Comparison of ENCODE assay signal across 19 cellular contexts in the genomic region with DNA sequence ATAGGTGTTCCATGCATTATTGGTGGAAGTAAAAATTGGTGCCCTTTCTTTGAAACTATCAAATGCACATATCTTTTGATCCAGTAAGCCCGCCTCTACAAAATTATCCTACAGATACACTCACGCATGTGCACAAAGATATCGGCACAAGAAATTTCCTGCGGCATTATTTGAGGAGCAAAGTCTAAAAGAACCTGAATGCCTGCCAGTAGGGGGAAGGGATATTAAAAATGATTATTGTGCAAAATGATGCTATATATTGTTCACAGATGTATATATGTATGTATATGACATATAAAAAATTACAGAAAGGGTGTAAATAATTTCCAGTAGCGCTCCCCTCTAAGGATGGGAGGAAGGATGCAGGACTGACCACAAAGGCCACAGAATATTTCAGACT. TPM values are rescaled to one million over a fixed set of nuclear protein-coding genes. Genes with fewer than 3 reads are reported as not detected.
DNase-seq lines count a peak whose midpoint lies in the region; ATAC-seq, FAIRE-seq and TF ChIP-seq lines count a peak whose summit lies in the region.
"Had no signal": no experiment of that assay in that cellular context is flagged by ENCODE, and none has a peak within 500 bp of the region (broad histone marks: within the 10 kb centered on the region; RNA-seq: fewer than 3 reads in every experiment).

No MANE protein-coding gene starts in this region.

- peaks cover 40% of the 10 kb centered on the region for H3K4me1 ChIP-seq in Loucy (ENCODE audit: insufficient read depth, low read length, poor library complexity, severe bottlenecking)
- peaks cover 3 to 7% of the 10 kb centered on the region in 2 donors for H3K4me1 ChIP-seq in small intestine (ENCODE audit: control insufficient read depth in 2 of 2, insufficient read depth in 1 of 2, low read depth in 1 of 2, low read length in 1 of 2)
- H3K4me1 ChIP-seq: BE2C had no signal

- peaks cover 57% of the 10 kb centered on the region for H3K4me1 Mint-ChIP-seq in CD4-positive, alpha-beta T cell (ENCODE audit: low read depth)
- H3K4me1 Mint-ChIP-seq in central memory CD8-positive, alpha-beta T cell = peaks cover 58% of the 10 kb centered on the region

- no peaks in the 10 kb centered on the region for H4K20me1 ChIP-seq in Loucy (ENCODE audit: insufficient read depth, low read length, poor library complexity, severe bottlenecking)

- H3F3A ChIP-seq in Loucy (ENCODE audit: low read depth) = no peaks in the 10 kb centered on the region; the same call in 1 of the 2 replicates

- no peaks in the 10 kb centered on the region for H3K9me3 ChIP-seq in CD4-positive, alpha-beta T cell (ENCODE audit: control insufficient read depth, low read length)
- H3K9me3 ChIP-seq in Loucy (ENCODE audit: insufficient read depth, low read depth, low read length) (no peaks in the 10 kb centered on the region), small intestine (ENCODE audit: control insufficient read depth, low read depth) (no peaks in the 10 kb centered on the region)
- H3K9me3 ChIP-seq: adrenal gland, BE2C, thyroid gland had no signal

- H3K36me3 Mint-ChIP-seq in CD4-positive, alpha-beta T cell (ENCODE audit: low read depth) = no peaks in the 10 kb centered on the region
- H3K36me3 Mint-ChIP-seq in central memory CD8-positive, alpha-beta T cell (ENCODE audit: insufficient read depth) = peaks cover 13% of the 10 kb centered on the region

- POLR2A ChIA-PET in CD4-positive, alpha-beta T cell (lab: Charles Lee) = interaction anchor here (0.9 kb wide), 1 partner anchor 130 kb away, joined by 3 read pairs; no protein-coding TSS in a partner anchor

- no peaks in the 10 kb centered on the region for H3K36me3 ChIP-seq in Loucy (ENCODE audit: insufficient read depth, low read length)
- H3K36me3 ChIP-seq in small intestine (ENCODE audit: control insufficient read depth in 2 of 2, insufficient read depth in 2 of 2, low read length in 2 of 2) = no peaks in the 10 kb centered on the region
- H3K36me3 ChIP-seq: adrenal gland, BE2C, thyroid gland, WERI-Rb-1 had no signal

- H3K4me3 ChIP-seq in Loucy (ENCODE audit: low read length, poor library complexity, severe bottlenecking) = peak overlapping the region; percentile 30
- no peak overlapping the region for H3K4me3 ChIP-seq in small intestine (ENCODE audit: low read depth in 1 of 2, low read length in 2 of 2)
- H3K4me3 ChIP-seq: adrenal gland, GM23338, thyroid gland had no signal

- H3K9me2 ChIP-seq in Loucy (replicated peaks; ENCODE audit: low read depth, low read length) = no peaks in the 10 kb centered on the region

- H3K9ac ChIP-seq in Loucy (ENCODE audit: low read depth, low read length, poor library complexity, severe bottlenecking) = peak overlapping the region; percentile 61

- H3K27me3 Mint-ChIP-seq in CD4-positive, alpha-beta T cell = no peaks in the 10 kb centered on the region
- no peaks in the 10 kb centered on the region for H3K27me3 Mint-ChIP-seq in central memory CD8-positive, alpha-beta T cell

- TF ChIP-seq CTCF in CD4-positive, alpha-beta T cell (IDR thresholded peaks at IDR 0.05) = no peak
- no peak for TF ChIP-seq CTCF in Loucy (conservative IDR thresholded peaks at IDR 0.05; ENCODE audit: low read length)

- peak overlapping the region; percentile 90; the same call in 1 of the 2 replicates for H2AFZ ChIP-seq in Loucy (ENCODE audit: low read length)
- H2AFZ ChIP-seq: GM23338 had no signal

- CTCF ChIA-PET in CD4-positive, alpha-beta T cell (lab: Charles Lee) = interaction anchor here (1.9 to 2.4 kb wide), 2 partner anchors 13 kb away, joined by 6 read pairs; no protein-coding TSS in a partner anchor

- FAIRE-seq in small intestine (lab: Jason Lieb, UNC) = no peak
- FAIRE-seq: RCC 7860 had no signal

- no peak overlapping the region for H3K27ac ChIP-seq in CD4-positive, alpha-beta T cell (ENCODE audit: low read depth, low read length)
- no peak overlapping the region for H3K27ac ChIP-seq in small intestine (ENCODE audit: low read depth in 1 of 2, low read length in 1 of 2)
- H3K27ac ChIP-seq: WERI-Rb-1 had no signal

- peak overlapping the region; percentile 55 for H3K27ac Mint-ChIP-seq in CD4-positive, alpha-beta T cell
- H3K27ac Mint-ChIP-seq in central memory CD8-positive, alpha-beta T cell (ENCODE audit: low read depth) = peak overlapping the region; percentile 89
- H3K27ac Mint-ChIP-seq: GM23338 had no signal

- H3K27me3 ChIP-seq in CD4-positive, alpha-beta T cell (ENCODE audit: control insufficient read depth, insufficient read depth, low read length) = no peaks in the 10 kb centered on the region
- no peaks in the 10 kb centered on the region for H3K27me3 ChIP-seq in Loucy (ENCODE audit: insufficient read depth, low read length, poor library complexity, severe bottlenecking)
- H3K27me3 ChIP-seq in small intestine (ENCODE audit: control insufficient read depth in 2 of 2, insufficient read depth in 2 of 2, low read length in 2 of 2) = no peaks in the 10 kb centered on the region
- H3K27me3 ChIP-seq: adrenal gland, BE2C, thyroid gland had no signal

- no peak for DNase-seq in CD4-positive, alpha-beta T cell
- DNase-seq in central memory CD8-positive, alpha-beta T cell (ENCODE audit: low spot score in 2 of 2) = no peak
- DNase-seq in small intestine (peak; percentile 84), GM19240 (ENCODE audit: insufficient read length, low spot score) (no peak)
- DNase-seq: adrenal gland, BE2C, DMS153, NCI-H1105 treated with DMSO at 0.1 percent for 48 hours, NCI-H2171 treated with DMSO at 0.1 percent for 48 hours, NCI-H748 treated with DMSO at 0.1 percent for 48 hours, thyroid gland, WERI-Rb-1 had no signal

- 19 to 41% (median 23%) methylated on average over 5 of the region's 5 CpGs for WGBS in small intestine, 3 donors

- H3K9me3 Mint-ChIP-seq in CD4-positive, alpha-beta T cell = peaks cover 2% of the 10 kb centered on the region
- no peaks in the 10 kb centered on the region for H3K9me3 Mint-ChIP-seq in central memory CD8-positive, alpha-beta T cell

- H3K79me2 ChIP-seq in Loucy (ENCODE audit: insufficient read depth, low read length) = no peaks in the 10 kb centered on the region

- intact Hi-C loops in CD4-positive, alpha-beta T cell (cut with DNase I, micrococcal nuclease) = no loop called here

- H3K4me3 Mint-ChIP-seq in CD4-positive, alpha-beta T cell = no peak overlapping the region
- H3K4me3 Mint-ChIP-seq in central memory CD8-positive, alpha-beta T cell = no peak overlapping the region
- H3K4me3 Mint-ChIP-seq: GM23338 had no signal

- H3K4me2 ChIP-seq in Loucy (ENCODE audit: low read depth, low read length, poor library complexity, severe bottlenecking) = peak overlapping the region; percentile 64
- H3K4me2 ChIP-seq: GM23338 had no signal

- ATAC-seq in CD4-positive, alpha-beta T cell (ENCODE audit: poor library complexity) = no peak
- ATAC-seq in central memory CD8-positive, alpha-beta T cell (replicated peaks; ENCODE audit: extremely low read depth, poor library complexity, severe bottlenecking) = no peak
- ATAC-seq in HG03571 (IDR thresholded peaks at IDR 0.05; ENCODE audit: unreplicated experiment) (no peak), GM21381 (IDR thresholded peaks at IDR 0.05; ENCODE audit: unreplicated experiment) (no peak)
- ATAC-seq: GM23338 had no signal

RNA-seq across cellular contexts. Expression of gene ADIPOR2, which starts 24.7 kb away (rescaled TPM):
- 10 to 100 TPM; 12.5 to 12.6 TPM for total RNA-seq in CD4-positive, alpha-beta T cell
- polyA plus RNA-seq in small intestine = 10 to 100 TPM; 35.6 to 55.9 (median 41.9) TPM

RNA-seq across cellular contexts. Expression of gene WNT5B, which starts 37.2 kb away (rescaled TPM):
- total RNA-seq in CD4-positive, alpha-beta T cell = not detected
- polyA plus RNA-seq in small intestine = 1 to 10 TPM in 2 of 3 donors, under 1 TPM in 1; 0.67 to 3.6 (median 1.1) TPM
- total RNA-seq: activated CD8-positive, alpha-beta memory T cell treated with anti-CD3 and anti-CD28 coated beads for 36 hours; mononuclear cell had no signal
